In the genomic region with DNA sequence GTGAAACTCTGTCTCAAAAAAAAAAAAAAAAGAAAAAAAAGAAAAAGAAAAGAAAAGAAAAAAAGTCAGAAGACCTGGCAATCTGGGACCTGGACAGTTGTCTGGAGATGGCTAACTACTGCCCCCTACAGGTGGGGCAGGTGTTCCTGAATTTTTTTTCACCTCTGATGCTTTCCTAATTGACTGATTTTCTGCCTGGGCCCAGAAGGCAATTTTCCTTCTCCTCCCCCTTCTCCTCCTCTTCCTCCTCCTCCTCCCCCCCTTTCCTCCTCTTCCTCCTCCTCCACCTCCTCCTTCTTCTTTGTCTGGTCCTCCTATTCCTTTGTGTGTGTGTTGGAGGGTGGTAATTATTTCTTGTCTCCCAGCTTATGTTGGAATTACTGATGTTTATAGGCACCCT, we compare ENCODE assay signal across 8 cellular contexts. TPM values are rescaled to one million over a fixed set of nuclear protein-coding genes. Genes with fewer than 3 reads are reported as not detected.
DNase-seq lines count a peak whose midpoint lies in the region; ATAC-seq, FAIRE-seq and TF ChIP-seq lines count a peak whose summit lies in the region.

No MANE protein-coding gene starts in this region.

- TF ChIP-seq POLR2A in H1 (IDR thresholded peaks at IDR 0.05; ENCODE audit: control extremely low read depth in 1 of 2, low read depth in 2 of 2, low read length in 2 of 2) (no peak), upper lobe of left lung (IDR thresholded peaks at IDR 0.05) (no peak), tibial nerve (IDR thresholded peaks at IDR 0.05) (no peak)

- H2BK20ac ChIP-seq in H1 (ENCODE audit: low read length), result no peak overlapping the region

- no peak overlapping the region for H3K23ac ChIP-seq in H1 (ENCODE audit: insufficient read length)

- peak; percentile 66 to 68 for TF ChIP-seq RAD21 in H1 (IDR thresholded peaks at IDR 0.05 in 1 of 2, conservative IDR thresholded peaks at IDR 0.05 in 1 of 2; ENCODE audit: low read depth in 2 of 2, low read length in 2 of 2)

- no peak overlapping the region for H2AFZ ChIP-seq in H1 (ENCODE audit: low read length)

- H2BK120ac ChIP-seq in H1 (replicated peaks; ENCODE audit: low read depth, low read length), result no peak overlapping the region

- CTCF ChIA-PET in H1 (lab: Charles Lee; ENCODE audit: partially characterized antibody), result interaction anchor here (0.6 to 5.2 kb wide), 41 partner anchors 9 to 1578 kb away, joined by 3 to 29 read pairs (median 4); no protein-coding TSS in a partner anchor

- peak; percentile 52 for TF ChIP-seq CTCF in left ventricle myocardium inferior (IDR thresholded peaks at IDR 0.05; ENCODE audit: borderline replicate concordance)
- TF ChIP-seq CTCF in H1 (IDR thresholded peaks at IDR 0.05; ENCODE audit: control extremely low read depth in 1 of 3, insufficient read depth in 1 of 3, low read depth in 1 of 3, low read length in 3 of 3), result peak; percentile 46 to 63 (median 61)
- peak in 5 of 6 experiments; percentile 30 to 35 (median 34) for TF ChIP-seq CTCF in upper lobe of left lung (IDR thresholded peaks at IDR 0.05)
- peak in 1 of 5 experiments; percentile 25 for TF ChIP-seq CTCF in tibial nerve (IDR thresholded peaks at IDR 0.05)

- TF ChIP-seq EP300 in H1 (IDR thresholded peaks at IDR 0.05; ENCODE audit: borderline replicate concordance in 1 of 2, low read depth in 2 of 2, low read length in 2 of 2) (no peak), upper lobe of left lung (IDR thresholded peaks at IDR 0.05) (no peak), tibial nerve (IDR thresholded peaks at IDR 0.05) (no peak)

- no peak overlapping the region for H2BK12ac ChIP-seq in H1 (ENCODE audit: low read depth, low read length)

- H3K79me2 ChIP-seq in H1 (ENCODE audit: control insufficient read depth in 1 of 2, insufficient read depth in 2 of 2, low read length in 2 of 2), result no peaks in the 10 kb centered on the region

- no peak overlapping the region for H3K14ac ChIP-seq in H1 (ENCODE audit: insufficient read length)

- H2BK15ac ChIP-seq in H1 (ENCODE audit: low read length), result no peak overlapping the region

- H3K4ac ChIP-seq in H1 (replicated peaks; ENCODE audit: insufficient read length, low read depth, low read length), result no peak overlapping the region

- no peaks in the 10 kb centered on the region for H3K23me2 ChIP-seq in H1 (ENCODE audit: low read depth, low read length)

- no peak overlapping the region for H3K4me3 ChIP-seq in left ventricle myocardium inferior
- no peak overlapping the region for H3K4me3 ChIP-seq in H1 (ENCODE audit: extremely low read depth in 1 of 4, insufficient read depth in 2 of 4, low read depth in 3 of 4, low read length in 4 of 4)
- no peak overlapping the region for H3K4me3 ChIP-seq in upper lobe of left lung
- no peak overlapping the region for H3K4me3 ChIP-seq in tibial nerve

- no peak overlapping the region for H3K4me2 ChIP-seq in H1 (ENCODE audit: insufficient read depth in 1 of 2, low read depth in 2 of 2, low read length in 2 of 2)

- H4K5ac ChIP-seq in H1 (ENCODE audit: insufficient read length, low read depth, low read length), result no peak overlapping the region

- H3K9me3 ChIP-seq in left ventricle myocardium inferior (replicated peaks) (no peaks in the 10 kb centered on the region), H1 (ENCODE audit: insufficient read depth in 2 of 2, low read depth in 1 of 2, low read length in 1 of 2) (no peaks in the 10 kb centered on the region), upper lobe of left lung (no peaks in the 10 kb centered on the region), tibial nerve (no peaks in the 10 kb centered on the region)

- FAIRE-seq in H1 (lab: Jason Lieb, UNC), result no peak

- H3K36me3 ChIP-seq in left ventricle myocardium inferior (no peaks in the 10 kb centered on the region), H1 (ENCODE audit: control insufficient read depth in 2 of 4, insufficient read depth in 4 of 4, low read length in 3 of 4) (no peaks in the 10 kb centered on the region), upper lobe of left lung (no peaks in the 10 kb centered on the region), tibial nerve (no peaks in the 10 kb centered on the region)

- H4K20me1 ChIP-seq in H1 (replicated peaks in 1 of 2; ENCODE audit: control insufficient read depth in 1 of 2, insufficient read depth in 2 of 2, low read length in 2 of 2), result no peaks in the 10 kb centered on the region

- H4K8ac ChIP-seq in H1 (ENCODE audit: extremely low read depth, insufficient read depth, low read length), result no peak overlapping the region

- H3K27me3 ChIP-seq in left ventricle myocardium inferior (ENCODE audit: low read depth), result peaks cover 12% of the 10 kb centered on the region
- no peaks in the 10 kb centered on the region for H3K27me3 ChIP-seq in H1 (replicated peaks in 1 of 4; ENCODE audit: control insufficient read depth in 3 of 4, extremely low read depth in 1 of 4, insufficient read depth in 3 of 4, low read length in 3 of 4)
- no peaks in the 10 kb centered on the region for H3K27me3 ChIP-seq in upper lobe of left lung
- peaks cover 0 to 12% of the 10 kb centered on the region in 2 donors for H3K27me3 ChIP-seq in tibial nerve

- H3K27ac ChIP-seq in left ventricle myocardium inferior (replicated peaks) (no peak overlapping the region), H1 (ENCODE audit: low read depth, low read length) (no peak overlapping the region), upper lobe of left lung (no peak overlapping the region), tibial nerve (no peak overlapping the region)

- no peak overlapping the region for H2AK5ac ChIP-seq in H1 (ENCODE audit: low read depth, low read length)

- DNase-seq in left ventricle myocardium inferior, result no peak
- no peak for DNase-seq in cardiac septum (ENCODE audit: low spot score)
- peak; percentile 13 for DNase-seq in NCI-H2171 (lab: John Stamatoyannopoulos, UW)
- peak in 1 of 2 experiments; percentile 69 for DNase-seq in H1 (ENCODE audit: low read depth in 1 of 2, low spot score in 2 of 2)
- no peak for DNase-seq in upper lobe of left lung
- DNase-seq in C1 segment of cervical spinal cord (lab: John Stamatoyannopoulos, UW), result no peak
- DNase-seq in amniotic stem cell (lab: John Stamatoyannopoulos, UW), result no peak
- no peak for DNase-seq in tibial nerve (ENCODE audit: low spot score in 2 of 2)

- H3K79me1 ChIP-seq in H1 (ENCODE audit: low read depth, low read length), result no peaks in the 10 kb centered on the region

- no peak for ATAC-seq in upper lobe of left lung (ENCODE audit: low FRiP score in 2 of 2)

- H2BK5ac ChIP-seq in H1 (ENCODE audit: low read depth, low read length), result no peak overlapping the region

- no peak overlapping the region for H3K56ac ChIP-seq in H1 (replicated peaks; ENCODE audit: insufficient read length, low read depth, low read length)

- POLR2A ChIA-PET in H1 (lab: Charles Lee; ENCODE audit: partially characterized antibody), result no interaction called here

- no peaks in the 10 kb centered on the region for H3K4me1 ChIP-seq in left ventricle myocardium inferior
- H3K4me1 ChIP-seq in H1 (replicated peaks in 1 of 4; ENCODE audit: control insufficient read depth in 3 of 4, insufficient read depth in 4 of 4, low read length in 3 of 4), result no peaks in the 10 kb centered on the region
- no peaks in the 10 kb centered on the region for H3K4me1 ChIP-seq in upper lobe of left lung
- H3K4me1 ChIP-seq in tibial nerve, result no peaks in the 10 kb centered on the region

- no peak overlapping the region for H3K18ac ChIP-seq in H1 (ENCODE audit: extremely low read depth, low read length)

- H3K9ac ChIP-seq in H1 (replicated peaks in 1 of 4; ENCODE audit: extremely low read depth in 1 of 4, low read depth in 3 of 4, low read length in 3 of 4), result no peak overlapping the region

- no peak overlapping the region for H4K91ac ChIP-seq in H1 (replicated peaks; ENCODE audit: insufficient read length, low read length)

- intact Hi-C loops in left ventricle myocardium inferior (cut with micrococcal nuclease), result no loop called here
- intact Hi-C loops in cardiac septum (cut with DNase I), result no loop called here

TF ChIP-seq in H1, 55 proteins besides CTCF, POLR2A, EP300 and RAD21:
- no peak for TF ChIP-seq CBX5 (IDR thresholded peaks at IDR 0.05; ENCODE audit: low read depth, low read length)
- no peak for TF ChIP-seq SIX5 (IDR thresholded peaks at IDR 0.05; ENCODE audit: low read depth, low read length)
- no peak for TF ChIP-seq SIN3A (conservative IDR thresholded peaks at IDR 0.05 in 1 of 2, IDR thresholded peaks at IDR 0.05 in 1 of 2; ENCODE audit: low read depth in 1 of 2, low read length in 2 of 2)

RNA-seq across cellular contexts. Expression of a gene that starts 26.7 kb away (rescaled TPM):
- 36.8 TPM for total RNA-seq in left ventricle myocardium inferior
- 15.4 TPM for total RNA-seq in cardiac septum
- 0.48 and 0.90 TPM in 2 replicates for total RNA-seq in H1 (2021; fragmentation: NEBNext Ultra II Directional; extraction: Animal tissue kit (Norgen Biotek cat#: 25700))
- polyA plus RNA-seq in H1 (2011; rRNA removed), result 0.56 and 1.4 TPM in 2 replicates
- polyA plus RNA-seq in H1 (2011; cell fraction: cytosol; rRNA removed), result 0.94 TPM
- 1.5 TPM for polyA plus RNA-seq in H1 (2011; cell fraction: nucleus; rRNA removed)
- polyA plus RNA-seq in H1 (2012, experiment 1 of 2), result 0.36 to 0.42 TPM (median 0.39 TPM) in 4 replicates
- 0.21 TPM for polyA plus RNA-seq in H1 (2012, experiment 2 of 2)
- 0.16 TPM for polyA plus RNA-seq in H1 (2013, experiment 1 of 2)
- polyA plus RNA-seq in H1 (2013, experiment 2 of 2), result 0.15 TPM
- 0.13 and 0.32 TPM in 2 replicates for polyA minus RNA-seq in H1 (2011; rRNA and poly(A)+ RNA removed)
- 2.8 TPM for polyA minus RNA-seq in H1 (2011; cell fraction: cytosol; rRNA and poly(A)+ RNA removed)
- polyA minus RNA-seq in H1 (2011; cell fraction: nucleus; rRNA and poly(A)+ RNA removed), result 1.5 TPM
- 10 to 100 TPM; 15.2 to 45.6 (median 31.9) TPM for total RNA-seq in upper lobe of left lung
- not detected for total RNA-seq in tibial nerve
